In genomic region chr6:113959235-113959634, GRCh38 we compare ENCODE assay signal across 1 cellular context.
TF ChIP-seq lines count a peak whose summit lies in the region.

No MANE protein-coding gene starts in this region.

TF ChIP-seq in GM23338, 12 proteins besides CTCF, POLR2A, EP300 and RAD21 (continued from another document):
- TF ChIP-seq JUNB (IDR thresholded peaks at IDR 0.05; ENCODE audit: unreplicated experiment) (no peak), CREB1 (CRISPR knock-in tag; IDR thresholded peaks at IDR 0.05; ENCODE audit: low read depth) (no peak), ZNF462 (CRISPR knock-in tag; IDR thresholded peaks at IDR 0.05) (no peak), ZNF114 (CRISPR knock-in tag; IDR thresholded peaks at IDR 0.05) (no peak), NANOG (IDR thresholded peaks at IDR 0.05; ENCODE audit: borderline replicate concordance) (no peak), EZH2 (IDR thresholded peaks at IDR 0.05; ENCODE audit: low read depth, unreplicated experiment) (no peak)
